In genomic region chr6:43246301-43247114, GRCh38 we compare ENCODE assay signal across 8 cellular contexts. TPM values are rescaled to one million over a fixed set of nuclear protein-coding genes. Genes with fewer than 3 reads are reported as not detected.
DNase-seq lines count a peak whose midpoint lies in the region; FAIRE-seq and TF ChIP-seq lines count a peak whose summit lies in the region.

No MANE protein-coding gene starts in this region.

- peak overlapping the region; percentile 70 for H3K4me3 Mint-ChIP-seq in astrocyte (ENCODE audit: unreplicated experiment)

- H3K36me3 Mint-ChIP-seq in astrocyte (ENCODE audit: low read depth, unreplicated experiment): no peaks in the 10 kb centered on the region

- DNase-seq in SIG-M5 treated with dmso at 0.1 percent for 504 hours (lab: John Stamatoyannopoulos, UW; ENCODE audit: unreplicated experiment) (peak; percentile 33), SIG-M5 (lab: John Stamatoyannopoulos, UW) (no peak), HEK293T (ENCODE audit: extremely low spot score) (peak; percentile 70), NCI-H2029 treated with DMSO at 0.1 percent for 48 hours (lab: John Stamatoyannopoulos, UW) (peak; percentile 84), astrocyte (ENCODE audit: low read depth) (no peak), sigmoid colon (peak; percentile 74)
- DNase-seq in NK-92 treated with Interleukin-12 subunit alpha and Interleukin-12 subunit beta, amount 100 ng/mL, for 24 hours (lab: John Stamatoyannopoulos, UW): no peak

- H3K4me1 ChIP-seq in astrocyte (ENCODE audit: insufficient read depth, low read length) (peaks cover 8% of the 10 kb centered on the region), iPS-18a (ENCODE audit: control insufficient read depth, low read depth, low read length) (peaks cover 6% of the 10 kb centered on the region), sigmoid colon (peaks cover 0 to 15% (median 12%) of the 10 kb centered on the region in 4 donors)

- H3K27me3 Mint-ChIP-seq in astrocyte (ENCODE audit: low read depth, unreplicated experiment): peaks cover 26% of the 10 kb centered on the region

- no peak overlapping the region for H3K27ac Mint-ChIP-seq in astrocyte (ENCODE audit: unreplicated experiment)

- H3K36me3 ChIP-seq in astrocyte (ENCODE audit: insufficient read depth, low read length) (no peaks in the 10 kb centered on the region), iPS-18a (ENCODE audit: control insufficient read depth, low read depth, low read length) (no peaks in the 10 kb centered on the region), sigmoid colon (no peaks in the 10 kb centered on the region)

- no peaks in the 10 kb centered on the region for H3K79me2 ChIP-seq in astrocyte (ENCODE audit: insufficient read depth, low read length)

- no peak for TF ChIP-seq POLR2A in sigmoid colon (IDR thresholded peaks at IDR 0.05)

- H3K27me3 ChIP-seq in astrocyte (ENCODE audit: insufficient read depth, low read length): peaks cover 72% of the 10 kb centered on the region
- peaks cover 44% of the 10 kb centered on the region for H3K27me3 ChIP-seq in iPS-18a (ENCODE audit: control insufficient read depth, insufficient read depth, low read length)
- H3K27me3 ChIP-seq in sigmoid colon: peaks cover 14 to 56% (median 21%) of the 10 kb centered on the region in 3 donors

- peak overlapping the region; percentile 77 for H3K4me2 ChIP-seq in astrocyte (ENCODE audit: low read length)

- H3K4me3 ChIP-seq in astrocyte (ENCODE audit: insufficient read depth, low read depth, low read length): peak overlapping the region; percentile 44
- peak overlapping the region; percentile 85 for H3K4me3 ChIP-seq in iPS-18a (ENCODE audit: low read length)
- peak overlapping the region; percentile 26 to 63 (median 55) for H3K4me3 ChIP-seq in sigmoid colon

- no peaks in the 10 kb centered on the region for H4K20me1 ChIP-seq in astrocyte (ENCODE audit: insufficient read depth, low read length)

- intact Hi-C loops in sigmoid colon (cut with DNase I): no loop called here

- POLR2A ChIA-PET in HEK293T (lab: Yijun Ruan, JAX): interaction anchor here (0.5 to 1.5 kb wide), 27 partner anchors 8 to 338 kb away, joined by 3 to 20 read pairs (median 4); partner anchors contain the start of genes ABCC10, CUL7, CUL9 and DNPH1

- CTCF ChIA-PET in HEK293T (lab: Yijun Ruan, JAX): interaction anchor here (0.9 to 1.5 kb wide), 2 partner anchors 9 to 18 kb away, joined by 3 to 6 read pairs; partner anchors contain the start of gene DNPH1

- no peaks in the 10 kb centered on the region for H3K4me1 Mint-ChIP-seq in astrocyte (ENCODE audit: low read depth, unreplicated experiment)

- H2AFZ ChIP-seq in astrocyte (ENCODE audit: low read depth, low read length): peak overlapping the region; percentile 74

- TF ChIP-seq CTCF in astrocyte (IDR thresholded peaks at IDR 0.05; ENCODE audit: insufficient read depth, low read depth, low read length): no peak
- no peak for TF ChIP-seq CTCF in sigmoid colon (IDR thresholded peaks at IDR 0.05)

- H3K9me3 ChIP-seq in astrocyte (ENCODE audit: insufficient read depth, low read depth, low read length) (no peaks in the 10 kb centered on the region), iPS-18a (ENCODE audit: control insufficient read depth, low read depth, low read length) (no peaks in the 10 kb centered on the region), sigmoid colon (no peaks in the 10 kb centered on the region)

- 27 to 32% methylated on average over 27 of the region's 27 CpGs for WGBS in sigmoid colon, 2 donors

- TF ChIP-seq EP300 in sigmoid colon (IDR thresholded peaks at IDR 0.05): no peak

- H3K9ac ChIP-seq in astrocyte (ENCODE audit: low read length) (no peak overlapping the region), iPS-18a (ENCODE audit: low read length) (peak overlapping the region; percentile 41)

- H3K9me3 Mint-ChIP-seq in astrocyte (ENCODE audit: unreplicated experiment): peaks cover 2% of the 10 kb centered on the region

- FAIRE-seq in astrocyte (lab: Jason Lieb, UNC): no peak

- no peak overlapping the region for H3K27ac ChIP-seq in astrocyte (ENCODE audit: low read depth, low read length)
- no peak overlapping the region for H3K27ac ChIP-seq in iPS-18a (ENCODE audit: low read length)
- H3K27ac ChIP-seq in sigmoid colon: peak overlapping the region in 2 of 4 donors; percentile 40 to 48

TF ChIP-seq in HEK293T, 16 proteins besides CTCF, POLR2A, EP300 and RAD21:
- TF ChIP-seq FOXK2 (IDR thresholded peaks at IDR 0.05): no peak
- TF ChIP-seq FOXM1 (IDR thresholded peaks at IDR 0.05; ENCODE audit: borderline replicate concordance): no peak
- peak; percentile 29; the same call in 1 of the 2 replicates for TF ChIP-seq HDGF (IDR thresholded peaks at IDR 0.05; ENCODE audit: borderline replicate concordance)

RNA-seq across cellular contexts. Expression of gene TTBK1, which starts 3.2 kb away (rescaled TPM):
- 0.14 TPM in 1 of 2 replicates, not detected in the other for total RNA-seq in astrocyte
- under 1 TPM in 3 of 4 donors, not detected in 1; under 0.01 to 0.55 (median 0.27) TPM for total RNA-seq in sigmoid colon
- under 1 TPM; under 0.01 to 0.41 (median 0.23) TPM for polyA plus RNA-seq in sigmoid colon

RNA-seq across cellular contexts. Expression of gene DNPH1, which starts 17.2 kb away (rescaled TPM):
- total RNA-seq in astrocyte (15.1 and 17.6 TPM in 2 replicates), sigmoid colon (10 to 100 TPM; 32.1 to 96.0 (median 90.3) TPM)
- polyA plus RNA-seq in sigmoid colon: 100 to 1,000 TPM; 155 to 188 (median 163) TPM

RNA-seq across cellular contexts. Expression of gene SLC22A7, which starts 51.6 kb away (rescaled TPM):
- total RNA-seq in astrocyte: not detected in 2 replicates
- total RNA-seq in sigmoid colon: not detected
- polyA plus RNA-seq in sigmoid colon: not detected

Comparison
In these comparisons a context has a peak if more than half of its experiments do, and no peak if none do; other contexts are left out.
1. DNase-seq: peak in SIG-M5 treated with dmso at 0.1 percent for 504 hours (single experiment), HEK293T (single experiment), NCI-H2029 treated with DMSO at 0.1 percent for 48 hours (single experiment) and sigmoid colon (single experiment); none in SIG-M5 (single experiment), astrocyte (single experiment) and NK-92 treated with Interleukin-12 subunit alpha and Interleukin-12 subunit beta, amount 100 ng/mL, for 24 hours (single experiment).
2. Peak in every context shown above with its lines, with median percentiles within 50 percentile points of each other: H3K4me3 ChIP-seq.